Comparison of ENCODE assay signal across 8 cellular contexts in the genomic region with DNA sequence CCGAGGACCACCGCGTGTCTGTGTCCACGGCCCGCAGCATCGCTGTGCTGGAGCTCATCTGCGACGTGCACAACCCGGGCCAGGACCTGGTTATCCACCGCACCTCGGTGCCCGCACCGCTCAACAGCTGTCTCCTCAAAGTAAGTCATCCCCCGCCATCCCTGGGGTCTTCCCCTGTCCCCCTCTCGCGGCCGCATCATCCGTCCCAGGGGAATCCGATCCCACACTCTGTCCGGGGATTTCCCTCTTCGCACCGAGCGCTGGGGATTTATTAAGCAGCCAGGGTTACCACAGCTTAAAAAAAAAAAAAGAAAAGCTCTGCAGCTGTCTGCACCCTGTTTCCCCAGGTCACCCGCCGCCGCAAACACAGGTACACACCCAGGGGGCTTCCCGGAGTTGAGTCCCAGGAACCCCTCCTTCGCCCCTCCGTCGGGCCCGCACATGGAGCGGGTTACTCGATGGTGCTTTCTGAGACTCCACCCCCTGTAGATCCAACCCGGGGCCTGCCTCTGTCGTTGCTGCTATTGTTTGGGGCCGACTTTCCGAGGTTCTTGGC. TPM values are rescaled to one million over a fixed set of nuclear protein-coding genes. Genes with fewer than 3 reads are reported as not detected.
DNase-seq lines count a peak whose midpoint lies in the region; ATAC-seq and TF ChIP-seq lines count a peak whose summit lies in the region.

No MANE protein-coding gene starts in this region.

- H3K9me3 Mint-ChIP-seq in T-helper 1 cell treated with Interleukin-12 subunit alpha and Interleukin-12 subunit beta and Interleukin-4 antibody, amounts not matched to agents 30 μg/mL and 1 μg/mL, for 36 hours = no peaks in the 10 kb centered on the region

- H3K27ac Mint-ChIP-seq in T-helper 1 cell treated with Interleukin-12 subunit alpha and Interleukin-12 subunit beta and Interleukin-4 antibody, amounts not matched to agents 30 μg/mL and 1 μg/mL, for 36 hours = peak overlapping the region; percentile 85

- H3K4me3 ChIP-seq in AG04450 (ENCODE audit: low read depth, low read length) = peak overlapping the region; percentile 96

- peaks cover 33% of the 10 kb centered on the region for H3K4me1 Mint-ChIP-seq in T-helper 1 cell treated with Interleukin-12 subunit alpha and Interleukin-12 subunit beta and Interleukin-4 antibody, amounts not matched to agents 30 μg/mL and 1 μg/mL, for 36 hours (ENCODE audit: low read depth)

- POLR2A ChIA-PET in AG04450 (lab: Yijun Ruan, JAX) = interaction anchor here (0.6 to 1.8 kb wide), 5 partner anchors 20 to 111 kb away, joined by 4 to 11 read pairs (median 5); no protein-coding TSS in a partner anchor

- no peak for TF ChIP-seq CTCF in AG04450 (IDR thresholded peaks at IDR 0.05; ENCODE audit: low read depth, low read length)

- peak overlapping the region; percentile 91 for H3K4me3 Mint-ChIP-seq in T-helper 1 cell treated with Interleukin-12 subunit alpha and Interleukin-12 subunit beta and Interleukin-4 antibody, amounts not matched to agents 30 μg/mL and 1 μg/mL, for 36 hours

- CTCF ChIA-PET in AG04450 (lab: Charles Lee) = interaction anchor here (0.6 to 0.9 kb wide), 2 partner anchors 19 to 327 kb away, joined by 3 to 4 read pairs; no protein-coding TSS in a partner anchor

- DNase-seq in AG04450 (ENCODE audit: low read depth, low spot score) (no peak), astrocyte of the hippocampus (ENCODE audit: low read depth, low spot score) (peak; percentile 58), iris pigment epithelial cell (ENCODE audit: low read depth) (peak; percentile 34), NCI-H187 treated with DMSO at 0.1 percent for 48 hours (lab: John Stamatoyannopoulos, UW) (no peak)
- DNase-seq in stimulated activated CD4-positive, alpha-beta T cell treated with anti-CD3 and anti-CD28 coated beads, Interleukin-1b, Interleukin-23, amount 100 ng/mL, for 48 hours = peak; percentile 50

- H3K27me3 ChIP-seq in AG04450 (ENCODE audit: control insufficient read depth, insufficient read depth, low read length) = no peaks in the 10 kb centered on the region

- no peaks in the 10 kb centered on the region; the same call in 1 of the 2 replicates for H3K9me3 ChIP-seq in AG04450 (ENCODE audit: control insufficient read depth, insufficient read depth, low read length)

- no peaks in the 10 kb centered on the region for H3K27me3 Mint-ChIP-seq in T-helper 1 cell treated with Interleukin-12 subunit alpha and Interleukin-12 subunit beta and Interleukin-4 antibody, amounts not matched to agents 30 μg/mL and 1 μg/mL, for 36 hours (ENCODE audit: low read depth)

- peak; percentile 19 for ATAC-seq in GM19025 (IDR thresholded peaks at IDR 0.05; ENCODE audit: low read depth, unreplicated experiment)
- ATAC-seq in HG03439 (IDR thresholded peaks at IDR 0.05; ENCODE audit: unreplicated experiment) = peak; percentile 25

- peaks cover 6% of the 10 kb centered on the region for H3K36me3 Mint-ChIP-seq in T-helper 1 cell treated with Interleukin-12 subunit alpha and Interleukin-12 subunit beta and Interleukin-4 antibody, amounts not matched to agents 30 μg/mL and 1 μg/mL, for 36 hours (ENCODE audit: low read depth)

- peak overlapping the region; percentile 41 for H3K27ac ChIP-seq in AG04450 (ENCODE audit: low read depth, low read length)

RNA-seq across cellular contexts. Expression of a gene that starts 0.6 kb away (rescaled TPM):
- polyA plus RNA-seq in AG04450 (2011; rRNA removed) = 6.9 and 7.7 TPM in 2 replicates
- 9.3 and 11.3 TPM in 2 replicates for polyA minus RNA-seq in AG04450 (2011; rRNA and poly(A)+ RNA removed)

RNA-seq across cellular contexts. Expression of a gene that starts 1.1 kb away (rescaled TPM):
- 11.8 and 12.2 TPM in 2 replicates for polyA plus RNA-seq in AG04450 (2011; rRNA removed)
- 16.1 and 17.7 TPM in 2 replicates for polyA minus RNA-seq in AG04450 (2011; rRNA and poly(A)+ RNA removed)

Comparison
In these comparisons a context has a peak if more than half of its experiments do, and no peak if none do; other contexts are left out.
1. DNase-seq: peak in astrocyte of the hippocampus (single experiment), iris pigment epithelial cell (single experiment) and stimulated activated CD4-positive, alpha-beta T cell treated with anti-CD3 and anti-CD28 coated beads, Interleukin-1b, Interleukin-23, amount 100 ng/mL, for 48 hours (single experiment); none in AG04450 (single experiment) and NCI-H187 treated with DMSO at 0.1 percent for 48 hours (single experiment).